In genomic region chr7:17302575-17303142, GRCh38 we compare ENCODE assay signal across 8 cellular contexts. TPM values are rescaled to one million over a fixed set of nuclear protein-coding genes. Genes with fewer than 3 reads are reported as not detected.
DNase-seq lines count a peak whose midpoint lies in the region; ATAC-seq, FAIRE-seq and TF ChIP-seq lines count a peak whose summit lies in the region.

No MANE protein-coding gene starts in this region.

- H2BK12ac ChIP-seq in neuronal stem cell (ENCODE audit: low read length): no peak overlapping the region

- H3K79me1 ChIP-seq in neuronal stem cell (ENCODE audit: low read depth, low read length): no peaks in the 10 kb centered on the region

- no peak overlapping the region for H2BK120ac ChIP-seq in neuronal stem cell (ENCODE audit: low read depth, low read length)

- intact Hi-C loops in psoas muscle (cut with DNase I): no loop called here

- H3K9me3 ChIP-seq in psoas muscle (no peaks in the 10 kb centered on the region), neuronal stem cell (replicated peaks in 1 of 2; ENCODE audit: control insufficient read depth in 2 of 2, insufficient read depth in 1 of 2, low read depth in 1 of 2, low read length in 2 of 2) (no peaks in the 10 kb centered on the region)

- in situ Hi-C loops in GM13976 (cut with MboI; ENCODE audit: low sequenced_read_pairs, unreplicated experiment): loop anchor here (5.0 to 25.0 kb wide), 3 partner anchors 222 to 360 kb away; no protein-coding TSS in a partner anchor

- H3K18ac ChIP-seq in neuronal stem cell (ENCODE audit: low read length): no peak overlapping the region

- H3K36me3 ChIP-seq in bronchial epithelial cell (ENCODE audit: control insufficient read depth, insufficient read depth, low read length) (no peaks in the 10 kb centered on the region), psoas muscle (ENCODE audit: insufficient read depth in 1 of 2, low read depth in 1 of 2) (no peaks in the 10 kb centered on the region), neuronal stem cell (replicated peaks in 1 of 2; ENCODE audit: control insufficient read depth in 2 of 2, insufficient read depth in 2 of 2, low read length in 2 of 2) (no peaks in the 10 kb centered on the region)

- H3K14ac ChIP-seq in neuronal stem cell (ENCODE audit: low read length): no peak overlapping the region

- no peak overlapping the region for H3K4me2 ChIP-seq in neuronal stem cell (ENCODE audit: insufficient read depth, low read length, poor library complexity, severe bottlenecking)

- H3K4ac ChIP-seq in neuronal stem cell (ENCODE audit: low read length): no peak overlapping the region

- peak overlapping the region; percentile 97 for H3K4me3 ChIP-seq in bronchial epithelial cell (ENCODE audit: low read depth, low read length)
- peak overlapping the region; percentile 31 for H3K4me3 ChIP-seq in psoas muscle
- H3K4me3 ChIP-seq in neuronal stem cell (ENCODE audit: low read length in 2 of 2): no peak overlapping the region

- no peak overlapping the region for H2AFZ ChIP-seq in neuronal stem cell (ENCODE audit: low read length)

- ATAC-seq in GM21526 (IDR thresholded peaks at IDR 0.05; ENCODE audit: low FRiP score, unreplicated experiment) (peak; percentile 43), psoas muscle (no peak), HG02840 (IDR thresholded peaks at IDR 0.05; ENCODE audit: low FRiP score, unreplicated experiment) (no peak)

- H3K4me1 ChIP-seq in psoas muscle (no peaks in the 10 kb centered on the region), neuronal stem cell (ENCODE audit: control insufficient read depth in 2 of 2, insufficient read depth in 1 of 2, low read depth in 1 of 2, low read length in 2 of 2) (peaks cover 0 to 1% of the 10 kb centered on the region in 2 donors)

- H3K23ac ChIP-seq in neuronal stem cell (ENCODE audit: low read depth, low read length, poor library complexity): no peak overlapping the region

- H3K27me3 ChIP-seq in bronchial epithelial cell (ENCODE audit: control insufficient read depth, insufficient read depth, low read length): no peaks in the 10 kb centered on the region
- peaks cover 0 to 22% (median 7%) of the 10 kb centered on the region in 3 donors for H3K27me3 ChIP-seq in psoas muscle (ENCODE audit: insufficient read depth in 3 of 3, low read length in 2 of 3)
- peaks cover 0 to 13% (median 0%) of the 10 kb centered on the region in 3 experiments for H3K27me3 ChIP-seq in neuronal stem cell (ENCODE audit: control insufficient read depth in 3 of 3, insufficient read depth in 3 of 3, low read depth in 1 of 3, low read length in 3 of 3)

- H3K27ac ChIP-seq in psoas muscle (no peak overlapping the region), neuronal stem cell (replicated peaks; ENCODE audit: low read length) (no peak overlapping the region)

- H2AK5ac ChIP-seq in neuronal stem cell (ENCODE audit: low read depth, low read length): no peak overlapping the region

- no peak overlapping the region for H2BK5ac ChIP-seq in neuronal stem cell (ENCODE audit: low read length)

- H4K8ac ChIP-seq in neuronal stem cell (ENCODE audit: low read depth, low read length): no peak overlapping the region

- no peak overlapping the region for H4K91ac ChIP-seq in neuronal stem cell (ENCODE audit: low read depth, low read length, poor library complexity)

- TF ChIP-seq CTCF in GM13976 (IDR thresholded peaks at IDR 0.05; ENCODE audit: borderline replicate concordance, control extremely low read depth, extremely low read depth, insufficient read depth, missing control alignments): peak; percentile 24
- peak; percentile 44 for TF ChIP-seq CTCF in LNCAP (IDR thresholded peaks at IDR 0.05)
- peak; percentile 13 for TF ChIP-seq CTCF in bronchial epithelial cell (IDR thresholded peaks at IDR 0.05; ENCODE audit: insufficient read depth, low read length, severe bottlenecking)
- no peak for TF ChIP-seq CTCF in psoas muscle (IDR thresholded peaks at IDR 0.05)

- 69 to 77% (median 74%) methylated on average over 8 of the region's 8 CpGs for WGBS in psoas muscle, 3 donors
- WGBS in neuronal stem cell (ENCODE audit: extremely low coverage in 2 of 2, insufficient read length in 2 of 2, insufficient replicate concordance in 1 of 2), 2 donors: no CpG with 5 or more reads among the region's 8 CpGs

- FAIRE-seq in bronchial epithelial cell (lab: Jason Lieb, UNC): no peak

- DNase-seq in GM13976 (ENCODE audit: low spot score) (no peak), bronchial epithelial cell (ENCODE audit: low read depth) (peak; percentile 75), psoas muscle (no peak), neuronal stem cell (ENCODE audit: low spot score) (no peak)
- no peak for DNase-seq in stimulated activated CD4-positive, alpha-beta T cell treated with anti-CD3 and anti-CD28 coated beads, Interleukin-2, amount 100 ng/mL, for 24 hours

- no peak overlapping the region for H3K9ac ChIP-seq in neuronal stem cell (ENCODE audit: low read depth, low read length, poor library complexity)

- H2BK15ac ChIP-seq in neuronal stem cell (ENCODE audit: low read length): no peak overlapping the region

RNA-seq across cellular contexts. Expression of gene AHR, which starts 4.2 kb away (rescaled TPM):
- total RNA-seq in bronchial epithelial cell: 85.6 and 114 TPM in 2 replicates
- total RNA-seq in psoas muscle: 1 to 10 TPM; 3.8 to 9.2 (median 6.9) TPM
- 1 to 10 TPM; 1.4 to 2.1 (median 1.5) TPM for polyA plus RNA-seq in psoas muscle
- polyA plus RNA-seq in neuronal stem cell (2013, experiment 1 of 2): 0.89 TPM
- polyA plus RNA-seq in neuronal stem cell (2013, experiment 2 of 2): 1.00 TPM

Comparison
In these comparisons a context has a peak if more than half of its experiments do, and no peak if none do; other contexts are left out.
1. H3K4me3 ChIP-seq: peak in bronchial epithelial cell (single experiment) and psoas muscle (single experiment); none in neuronal stem cell (0 of 2).